ENCODE assay signal across 14 cellular contexts in genomic region chr19:42249769-42250168, GRCh38. TPM values are rescaled to one million over a fixed set of nuclear protein-coding genes. Genes with fewer than 3 reads are reported as not detected.
DNase-seq lines count a peak whose midpoint lies in the region; TF ChIP-seq lines count a peak whose summit lies in the region.
"Had no signal": no experiment of that assay in that cellular context is flagged by ENCODE, and none has a peak within 500 bp of the region (broad histone marks: within the 10 kb centered on the region; RNA-seq: fewer than 3 reads in every experiment).

No MANE protein-coding gene starts in this region.

- no peak for TF ChIP-seq POLR2A in thyroid gland (IDR thresholded peaks at IDR 0.05)

- H3K27me3 ChIP-seq in thyroid gland = no peaks in the 10 kb centered on the region
- H3K27me3 ChIP-seq: Peyer's patch had no signal

- peaks cover 21 to 57% of the 10 kb centered on the region in 2 donors for H3K4me1 ChIP-seq in thyroid gland

- intact Hi-C loops in activated naive CD4-positive, alpha-beta T cell treated with anti-CD3 and anti-CD28 coated beads for 36 hours (cut with micrococcal nuclease) = loop anchor here (10.0 kb wide), 1 partner anchor 365 kb away; the partner anchor contains the start of gene ARHGEF1
- intact Hi-C loops in thyroid gland (cut with DNase I) = loop anchor here (5.0 kb wide), 1 partner anchor 48 kb away; no protein-coding TSS in a partner anchor

- no peak for TF ChIP-seq CTCF in mesothelial cell of epicardium (IDR thresholded peaks at IDR 0.05; ENCODE audit: unreplicated experiment)
- no peak for TF ChIP-seq CTCF in thyroid gland (IDR thresholded peaks at IDR 0.05)

- H3K9me3 Mint-ChIP-seq in activated naive CD4-positive, alpha-beta T cell treated with anti-CD3 and anti-CD28 coated beads for 36 hours = no peaks in the 10 kb centered on the region
- H3K9me3 Mint-ChIP-seq in mesothelial cell of epicardium = no peaks in the 10 kb centered on the region
- H3K9me3 Mint-ChIP-seq: activated B cell treated with CpG ODN at 0.5 μM for 24 hours; activated naive CD8-positive, alpha-beta T cell treated with anti-CD3 and anti-CD28 coated beads, Interleukin-2, amount 10 ng/mL, durations not matched to agents 7 days and 5 days had no signal

- no peak overlapping the region for H3K4me3 Mint-ChIP-seq in activated naive CD4-positive, alpha-beta T cell treated with anti-CD3 and anti-CD28 coated beads for 36 hours
- no peak overlapping the region for H3K4me3 Mint-ChIP-seq in mesothelial cell of epicardium
- H3K4me3 Mint-ChIP-seq: activated B cell treated with CpG ODN at 0.5 μM for 24 hours had no signal

- H3K36me3 Mint-ChIP-seq in activated naive CD4-positive, alpha-beta T cell treated with anti-CD3 and anti-CD28 coated beads for 36 hours (ENCODE audit: low read depth) = peaks cover 15% of the 10 kb centered on the region
- peaks cover 4% of the 10 kb centered on the region for H3K36me3 Mint-ChIP-seq in mesothelial cell of epicardium

- H3K27ac Mint-ChIP-seq in activated naive CD4-positive, alpha-beta T cell treated with anti-CD3 and anti-CD28 coated beads for 36 hours = peak overlapping the region; percentile 50
- peak overlapping the region; percentile 50 for H3K27ac Mint-ChIP-seq in mesothelial cell of epicardium
- H3K27ac Mint-ChIP-seq: activated B cell treated with CpG ODN at 0.5 μM for 24 hours had no signal

- H3K27me3 Mint-ChIP-seq in activated naive CD4-positive, alpha-beta T cell treated with anti-CD3 and anti-CD28 coated beads for 36 hours (ENCODE audit: low read depth) = no peaks in the 10 kb centered on the region
- H3K27me3 Mint-ChIP-seq in mesothelial cell of epicardium (ENCODE audit: low read depth) = no peaks in the 10 kb centered on the region
- H3K27me3 Mint-ChIP-seq: activated B cell treated with CpG ODN at 0.5 μM for 24 hours; activated naive CD8-positive, alpha-beta T cell treated with anti-CD3 and anti-CD28 coated beads, Interleukin-2, amount 10 ng/mL, durations not matched to agents 7 days and 5 days had no signal

- H3K27ac ChIP-seq in adipose tissue (ENCODE audit: low read depth, low read length) (peak overlapping the region; percentile 52), thyroid gland (peak overlapping the region; percentile 9 to 97 (median 65))

- peaks cover 0 to 12% of the 10 kb centered on the region in 2 donors for H3K36me3 ChIP-seq in thyroid gland

- DNase-seq in activated naive CD4-positive, alpha-beta T cell treated with anti-CD3 and anti-CD28 coated beads for 36 hours = no peak
- DNase-seq in activated naive CD4-positive, alpha-beta T cell treated with anti-CD3 and anti-CD28 coated beads, Interleukin-2, amount 50 U/mL, for 16 hours = no peak
- no peak for DNase-seq in mesothelial cell of epicardium (ENCODE audit: low spot score in 2 of 2, unreplicated experiment in 2 of 2)
- no peak for DNase-seq in thyroid gland
- DNase-seq in iPS-NIHi7 (ENCODE audit: extremely low spot score) = no peak
- DNase-seq in GM19240 (ENCODE audit: insufficient read length, low spot score) = no peak
- no peak for DNase-seq in NCI-H128 (lab: John Stamatoyannopoulos, UW; ENCODE audit: unreplicated experiment)
- DNase-seq: activated B cell treated with CpG ODN at 0.5 μM for 24 hours; activated naive CD8-positive, alpha-beta T cell treated with anti-CD3 and anti-CD28 coated beads, Interleukin-2, amount 10 ng/mL, durations not matched to agents 7 days and 5 days; NCI-H2029 treated with DMSO at 0.1 percent for 48 hours; Peyer's patch; stimulated activated CD4-positive, alpha-beta T cell treated with anti-CD3 and anti-CD28 coated beads, Interleukin-4, amount 100 ng/mL, for 24 hours had no signal

- no peaks in the 10 kb centered on the region for H3K9me3 ChIP-seq in thyroid gland
- H3K9me3 ChIP-seq: Peyer's patch had no signal

- no peak overlapping the region for H3K4me3 ChIP-seq in thyroid gland (replicated peaks in 1 of 3)
- H3K4me3 ChIP-seq: K562 had no signal

- H3K4me1 Mint-ChIP-seq in activated naive CD4-positive, alpha-beta T cell treated with anti-CD3 and anti-CD28 coated beads for 36 hours (ENCODE audit: low read depth) = peaks cover 51% of the 10 kb centered on the region
- peaks cover 34% of the 10 kb centered on the region for H3K4me1 Mint-ChIP-seq in mesothelial cell of epicardium

- WGBS in adipose tissue, 3 donors = 80% methylated on average over 6 of the region's 6 CpGs
- WGBS in thyroid gland, 2 donors = 79 to 93% methylated on average over 5 to 6 of the region's 6 CpGs

- CTCF ChIA-PET in activated naive CD4-positive, alpha-beta T cell treated with anti-CD3 and anti-CD28 coated beads for 36 hours (lab: Charles Lee) = interaction anchor here (2.8 kb wide), 1 partner anchor 30 kb away, joined by 15 read pairs; no protein-coding TSS in a partner anchor

RNA-seq across cellular contexts. Expression of gene ERF, which starts 5.2 kb away (rescaled TPM):
- total RNA-seq in activated naive CD4-positive, alpha-beta T cell treated with anti-CD3 and anti-CD28 coated beads for 36 hours = 10 to 100 TPM; 52.4 to 55.6 TPM
- 10 to 100 TPM; 16.5 to 64.6 (median 33.4) TPM for polyA plus RNA-seq in adipose tissue
- total RNA-seq in mesothelial cell of epicardium (90.4 to 106 TPM (median 92.1 TPM) in 3 replicates), thyroid gland (10 to 100 TPM; 27.5 to 50.2 (median 39.2) TPM)

RNA-seq across cellular contexts. Expression of gene GSK3A, which starts 7.4 kb away (rescaled TPM):
- 10 to 100 TPM; 31.1 to 33.8 TPM for total RNA-seq in activated naive CD4-positive, alpha-beta T cell treated with anti-CD3 and anti-CD28 coated beads for 36 hours
- polyA plus RNA-seq in adipose tissue = 10 to 100 TPM; 20.9 to 53.8 (median 37.3) TPM
- total RNA-seq in mesothelial cell of epicardium = 42.9 to 45.5 TPM (median 44.6 TPM) in 3 replicates
- total RNA-seq in thyroid gland = 10 to 100 TPM; 19.1 to 32.6 (median 24.6) TPM

RNA-seq across cellular contexts. Expression of gene CIC, which starts 19.3 kb away (rescaled TPM):
- total RNA-seq in activated naive CD4-positive, alpha-beta T cell treated with anti-CD3 and anti-CD28 coated beads for 36 hours = 10 to 100 TPM; 60.2 to 61.5 TPM
- polyA plus RNA-seq in adipose tissue = 10 to 100 TPM; 18.7 to 49.1 (median 33.3) TPM
- 84.0 to 90.9 TPM (median 90.8 TPM) in 3 replicates for total RNA-seq in mesothelial cell of epicardium
- total RNA-seq in thyroid gland = 10 to 100 TPM; 50.6 to 98.3 (median 56.9) TPM

RNA-seq across cellular contexts. Expression of gene ZNF526, which starts 29.7 kb away (rescaled TPM):
- 10 to 100 TPM; 11.5 to 11.6 TPM for total RNA-seq in activated naive CD4-positive, alpha-beta T cell treated with anti-CD3 and anti-CD28 coated beads for 36 hours
- 1 to 10 TPM; 2.9 to 3.4 (median 2.9) TPM for polyA plus RNA-seq in adipose tissue
- 12.3 to 13.4 TPM (median 13.3 TPM) in 3 replicates for total RNA-seq in mesothelial cell of epicardium
- total RNA-seq in thyroid gland = 1 to 10 TPM; 4.6 to 7.9 (median 6.8) TPM

RNA-seq across cellular contexts. Expression of gene DEDD2, which starts 32.3 kb away (rescaled TPM):
- total RNA-seq in activated naive CD4-positive, alpha-beta T cell treated with anti-CD3 and anti-CD28 coated beads for 36 hours = 10 to 100 TPM; 24.8 to 26.0 TPM
- polyA plus RNA-seq in adipose tissue = 10 to 100 TPM; 14.1 to 17.9 (median 15.7) TPM
- total RNA-seq in mesothelial cell of epicardium = 21.3 to 24.0 TPM (median 23.7 TPM) in 3 replicates
- total RNA-seq in thyroid gland = 10 to 100 TPM; 46.1 to 55.8 (median 50.2) TPM
